ENCODE assay signal across 22 cellular contexts in genomic region chr7:31462636-31463035, GRCh38. TPM values are rescaled to one million over a fixed set of nuclear protein-coding genes. Genes with fewer than 3 reads are reported as not detected.
"Had no signal": no experiment of that assay in that cellular context is flagged by ENCODE, and none has a peak within 500 bp of the region (broad histone marks: within the 10 kb centered on the region; RNA-seq: fewer than 3 reads in every experiment).

No MANE protein-coding gene starts in this region.

- H3K4me3 ChIP-seq: MG63 had no signal

- H3K4me2 ChIP-seq: SK-N-SH had no signal

- H3K36me3 ChIP-seq: MG63 had no signal

- H3K9ac ChIP-seq: SK-N-SH had no signal

- DNase-seq: KBM-7, MG63, NCI-H1092, NCI-H1105 treated with DMSO at 0.1 percent for 48 hours, NCI-H1417 treated with DMSO at 0.1 percent for 48 hours, NCI-H187, NCI-H2029, NCI-H2081 treated with DMSO at 0.1 percent for 48 hours, NCI-H2171, NCI-H226, NCI-H446, NCI-H510A, NCI-H524 treated with DMSO at 0.1 percent for 48 hours, NCI-H69, NCI-H774, RPMI8226, SHP77, SK-N-SH, SW 1271 had no signal

- H3K9me3 ChIP-seq: MG63, SK-N-SH had no signal

RNA-seq across cellular contexts. Expression of gene ITPRID1, which starts 51.3 kb away (rescaled TPM):
- total RNA-seq: HT-29, LHCN-M2, SK-MEL-5 had no signal
- polyA plus RNA-seq: SK-N-SH had no signal
